In the genomic region with DNA sequence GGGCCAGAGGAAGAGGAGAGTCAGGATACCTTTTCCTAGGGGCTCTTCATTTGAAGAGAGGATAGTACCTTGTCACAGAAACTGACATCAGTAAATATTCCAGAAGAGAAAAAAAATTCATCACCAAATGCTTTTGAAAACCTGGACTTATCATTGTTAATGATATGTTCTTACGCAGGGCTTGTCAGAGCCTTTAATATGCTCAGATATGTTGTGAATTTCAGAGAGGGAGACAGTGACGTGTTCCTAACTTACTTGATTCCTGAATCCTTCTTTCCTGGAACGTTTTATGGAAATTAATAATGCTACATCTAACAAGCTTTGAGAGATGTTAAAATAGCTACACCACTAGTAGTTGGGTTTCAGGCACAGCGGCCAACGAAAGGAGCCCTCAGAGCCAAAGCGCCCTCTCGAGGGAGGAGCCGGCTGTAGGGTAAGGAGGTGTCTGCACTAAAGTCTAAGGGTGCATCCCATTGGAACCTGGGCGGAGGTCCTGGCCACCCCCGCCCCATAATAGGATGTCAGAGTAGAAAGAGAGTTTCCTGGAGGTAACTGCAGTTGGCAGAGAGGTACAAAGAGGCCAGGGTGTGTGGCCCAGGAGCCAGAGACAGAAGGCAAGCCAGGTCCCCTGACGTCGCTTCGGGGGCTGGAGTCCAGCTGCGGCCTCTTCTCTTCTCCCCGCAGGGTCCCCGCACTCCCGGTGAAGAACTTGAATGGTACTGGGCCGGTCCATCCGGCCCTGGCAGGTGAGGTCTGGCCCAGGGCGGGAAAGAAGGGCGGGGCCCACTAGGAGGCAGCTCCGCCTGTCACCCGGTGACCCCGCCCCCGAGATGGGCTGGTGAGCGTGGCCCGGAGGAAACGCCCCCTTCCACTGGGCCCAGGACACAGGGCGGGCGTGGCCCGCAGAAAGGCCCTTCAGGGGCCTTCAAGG, we compare ENCODE assay signal across 10 cellular contexts. TPM values are rescaled to one million over a fixed set of nuclear protein-coding genes. Genes with fewer than 3 reads are reported as not detected.
A peak's percentile ranks its signal among the peaks of the same experiment; 100 is the strongest.
DNase-seq lines count a peak whose midpoint lies in the region; ATAC-seq and TF ChIP-seq lines count a peak whose summit lies in the region.
"Had no signal": no experiment of that assay in that cellular context is flagged by ENCODE, and none has a peak within 500 bp of the region (broad histone marks: within the 10 kb centered on the region; RNA-seq: fewer than 3 reads in every experiment).

No MANE protein-coding gene starts in this region.

- no peak overlapping the region for H3K27ac Mint-ChIP-seq in HFFc6
- H3K27ac Mint-ChIP-seq in activated T-helper 17 cell treated with anti-CD3 and anti-CD28 coated beads, Interleukin-2, amount 50 U/mL, for 72 hours = peak overlapping the region; percentile 40

- no peaks in the 10 kb centered on the region for H3K4me1 ChIP-seq in BE2C

- peaks cover 22% of the 10 kb centered on the region for H3K27me3 Mint-ChIP-seq in HFFc6 (ENCODE audit: insufficient read depth)
- H3K27me3 Mint-ChIP-seq in activated T-helper 17 cell treated with anti-CD3 and anti-CD28 coated beads, Interleukin-2, amount 50 U/mL, for 72 hours = no peaks in the 10 kb centered on the region

- H3K27me3 ChIP-seq in BE2C = no peaks in the 10 kb centered on the region
- H3K27me3 ChIP-seq in kidney epithelial cell (ENCODE audit: control insufficient read depth, insufficient read depth, low read length) = peaks cover 23% of the 10 kb centered on the region

- no peaks in the 10 kb centered on the region for H3K4me1 Mint-ChIP-seq in HFFc6 (ENCODE audit: low read depth)
- H3K4me1 Mint-ChIP-seq in activated T-helper 17 cell treated with anti-CD3 and anti-CD28 coated beads, Interleukin-2, amount 50 U/mL, for 72 hours = peaks cover 57% of the 10 kb centered on the region

- no peaks in the 10 kb centered on the region for H3K9me3 ChIP-seq in BE2C
- H3K9me3 ChIP-seq: esophagus squamous epithelium had no signal

- H3K4me3 Mint-ChIP-seq in HFFc6 = no peak overlapping the region
- H3K4me3 Mint-ChIP-seq in activated T-helper 17 cell treated with anti-CD3 and anti-CD28 coated beads, Interleukin-2, amount 50 U/mL, for 72 hours = peak overlapping the region; percentile 20

- no peak for ATAC-seq in activated T-helper 17 cell treated with anti-CD3 and anti-CD28 coated beads, Interleukin-2, amount 50 U/mL, for 72 hours (replicated peaks)

- H3K4me3 ChIP-seq in BE2C (ENCODE audit: low read depth, low read length) (no peak overlapping the region), kidney epithelial cell (ENCODE audit: low read depth, low read length) (no peak overlapping the region)

- H3K36me3 Mint-ChIP-seq in HFFc6 (ENCODE audit: low read depth) = no peaks in the 10 kb centered on the region
- peaks cover 6% of the 10 kb centered on the region for H3K36me3 Mint-ChIP-seq in activated T-helper 17 cell treated with anti-CD3 and anti-CD28 coated beads, Interleukin-2, amount 50 U/mL, for 72 hours (ENCODE audit: low read depth)

- no peaks in the 10 kb centered on the region for H3K9me3 Mint-ChIP-seq in HFFc6
- no peaks in the 10 kb centered on the region for H3K9me3 Mint-ChIP-seq in activated T-helper 17 cell treated with anti-CD3 and anti-CD28 coated beads, Interleukin-2, amount 50 U/mL, for 72 hours

- DNase-seq in BE2C = no peak
- no peak for DNase-seq in HFFc6
- no peak for DNase-seq in kidney epithelial cell (ENCODE audit: low read depth)
- no peak for DNase-seq in activated T-cell treated with anti-CD3 and anti-CD28 coated beads, Interleukin-2, amount 50 U/mL, for 1 hour
- no peak for DNase-seq in stimulated activated CD4-positive, alpha-beta T cell treated with anti-CD3 and anti-CD28 coated beads, Interleukin-12 subunit alpha, Interleukin-12 subunit beta, amount 100 ng/mL, for 4 hours
- DNase-seq in stimulated activated naive CD4-positive, alpha-beta T cell treated with Interleukin-2 at 50 U/mL for 16 hours (lab: John Stamatoyannopoulos, UW) = no peak
- no peak for DNase-seq in foreskin melanocyte
- DNase-seq: esophagus squamous epithelium, KG1 had no signal

- no peaks in the 10 kb centered on the region for H3K36me3 ChIP-seq in BE2C
- H3K36me3 ChIP-seq in kidney epithelial cell (ENCODE audit: control insufficient read depth, insufficient read depth, low read length) = no peaks in the 10 kb centered on the region
- H3K36me3 ChIP-seq: esophagus squamous epithelium had no signal

- TF ChIP-seq CTCF in BE2C (IDR thresholded peaks at IDR 0.05; ENCODE audit: low read depth, low read length) (peak; percentile 3; the same call in 1 of the 2 replicates), HFFc6 (IDR thresholded peaks at IDR 0.05) (0 out of 2 replicates have a peak, but pooled peaks have one; percentile 11), kidney epithelial cell (IDR thresholded peaks at IDR 0.05; ENCODE audit: insufficient read depth, low read length, poor library complexity, severe bottlenecking) (peak; percentile 20)

RNA-seq across cellular contexts. Expression of gene DTX1, which starts 36.2 kb away (rescaled TPM):
- 11.9 TPM for polyA plus RNA-seq in BE2C (2012; ENCODE audit: insufficient read depth, insufficient read length, low read depth)
- not detected for total RNA-seq in HFFc6 (2021; fragmentation: NEBNext Ultra II Directional; extraction: Animal tissue kit (Norgen Biotek cat#: 25700))
- 10 to 100 TPM; 13.2 to 17.4 TPM for total RNA-seq in activated T-helper 17 cell treated with anti-CD3 and anti-CD28 coated beads, Interleukin-2, amount 50 U/mL, for 72 hours
- total RNA-seq in kidney epithelial cell = 0.89 and 1.8 TPM in 2 replicates

RNA-seq across cellular contexts. Expression of gene RASAL1, which starts 42.8 kb away (rescaled TPM):
- polyA plus RNA-seq in BE2C (2012; ENCODE audit: insufficient read depth, insufficient read length, low read depth) = not detected
- not detected for total RNA-seq in HFFc6 (2021; fragmentation: NEBNext Ultra II Directional; extraction: Animal tissue kit (Norgen Biotek cat#: 25700))
- total RNA-seq in activated T-helper 17 cell treated with anti-CD3 and anti-CD28 coated beads, Interleukin-2, amount 50 U/mL, for 72 hours = 10 to 100 TPM in 1 of 2 donors, 1 to 10 TPM in 1; 1.0 to 21.3 TPM
- total RNA-seq in kidney epithelial cell = 1.1 and 1.8 TPM in 2 replicates

RNA-seq across cellular contexts. Expression of gene CFAP73, which starts 56.8 kb away (rescaled TPM):
- polyA plus RNA-seq in BE2C (2012; ENCODE audit: insufficient read depth, insufficient read length, low read depth) = not detected
- total RNA-seq in HFFc6 (2021; fragmentation: NEBNext Ultra II Directional; extraction: Animal tissue kit (Norgen Biotek cat#: 25700)) = under 1 TPM in 1 of 6 experiments, not detected in 5; 0.17 TPM
- 1 to 10 TPM in 1 of 2 donors, under 1 TPM in 1; 0.32 to 1.2 TPM for total RNA-seq in activated T-helper 17 cell treated with anti-CD3 and anti-CD28 coated beads, Interleukin-2, amount 50 U/mL, for 72 hours
- not detected in 2 replicates for total RNA-seq in kidney epithelial cell
